In genomic region chr1:166918618-166919017, GRCh38 we compare ENCODE assay signal across 3 cellular contexts.
"Had no signal": no experiment of that assay in that cellular context is flagged by ENCODE, and none has a peak within 500 bp of the region (broad histone marks: within the 10 kb centered on the region; RNA-seq: fewer than 3 reads in every experiment).

No MANE protein-coding gene starts in this region.

- DNase-seq: GDM1, GF-D8 had no signal

- ATAC-seq: GM12878 had no signal

- H3K4me3 ChIP-seq: GM12878 had no signal
